32 cellular contexts compared by ENCODE assay signal in genomic region chr12:115147916-115148315, GRCh38.
"Had no signal": no experiment of that assay in that cellular context is flagged by ENCODE, and none has a peak within 500 bp of the region (broad histone marks: within the 10 kb centered on the region; RNA-seq: fewer than 3 reads in every experiment).

No MANE protein-coding gene starts in this region.

- H3K4me3 ChIP-seq: ascending aorta, body of pancreas, breast epithelium, SJCRH30, SK-N-MC had no signal

- H3K9me3 ChIP-seq: ascending aorta, body of pancreas, breast epithelium, SJCRH30 had no signal

- H3K27ac ChIP-seq: ascending aorta, body of pancreas, breast epithelium, SJCRH30, SK-N-MC had no signal

- H3K4me3 Mint-ChIP-seq: activated CD4-positive, alpha-beta T cell treated with anti-CD3 and anti-CD28 coated beads for 36 hours; activated CD4-positive, alpha-beta T cell treated with anti-CD3 and anti-CD28 coated beads, Interleukin-2, amount 10 ng/mL, durations not matched to agents 7 days and 5 days; activated CD8-positive, alpha-beta T cell treated with anti-CD3 and anti-CD28 coated beads, Interleukin-2, amount 10 ng/mL, durations not matched to agents 7 days and 5 days; activated naive CD4-positive, alpha-beta T cell treated with anti-CD3 and anti-CD28 coated beads, Interleukin-2, amount 50 U/mL, for 24 hours; activated naive CD8-positive, alpha-beta T cell treated with anti-CD3 and anti-CD28 coated beads, Interleukin-2, amount 10 ng/mL, durations not matched to agents 7 days and 5 days; activated T-cell treated with anti-CD3 and anti-CD28 coated beads, Interleukin-2, amount 50 U/mL, for 24 hours; T-helper 1 cell treated with Interleukin-12 subunit alpha and Interleukin-12 subunit beta and Interleukin-4 antibody, amounts not matched to agents 30 μg/mL and 1 μg/mL, for 36 hours; T-helper 2 cell treated with Interferon-gamma antibody and Interleukin-4, amounts not matched to agents 5 μg/mL and 100 μg/mL, for 36 hours; WTC11 had no signal

- H3K27me3 Mint-ChIP-seq: activated CD4-positive, alpha-beta T cell treated with anti-CD3 and anti-CD28 coated beads for 36 hours; activated CD4-positive, alpha-beta T cell treated with anti-CD3 and anti-CD28 coated beads, Interleukin-2, amount 10 ng/mL, durations not matched to agents 7 days and 5 days; activated naive CD4-positive, alpha-beta T cell treated with anti-CD3 and anti-CD28 coated beads, Interleukin-2, amount 50 U/mL, for 24 hours; activated naive CD8-positive, alpha-beta T cell treated with anti-CD3 and anti-CD28 coated beads, Interleukin-2, amount 10 ng/mL, durations not matched to agents 7 days and 5 days; activated T-cell treated with anti-CD3 and anti-CD28 coated beads, Interleukin-2, amount 50 U/mL, for 24 hours had no signal

- H3K4me1 Mint-ChIP-seq: activated CD4-positive, alpha-beta T cell treated with anti-CD3 and anti-CD28 coated beads for 36 hours; activated CD4-positive, alpha-beta T cell treated with anti-CD3 and anti-CD28 coated beads, Interleukin-2, amount 10 ng/mL, durations not matched to agents 7 days and 5 days; activated naive CD4-positive, alpha-beta T cell treated with anti-CD3 and anti-CD28 coated beads, Interleukin-2, amount 50 U/mL, for 24 hours; activated naive CD8-positive, alpha-beta T cell treated with anti-CD3 and anti-CD28 coated beads, Interleukin-2, amount 10 ng/mL, durations not matched to agents 7 days and 5 days had no signal

- H3K27me3 ChIP-seq: ascending aorta, body of pancreas, breast epithelium, SJCRH30 had no signal

- H3K4me1 ChIP-seq: ascending aorta, body of pancreas, breast epithelium, SJCRH30 had no signal

- H3K27ac Mint-ChIP-seq: activated CD4-positive, alpha-beta T cell treated with anti-CD3 and anti-CD28 coated beads for 36 hours; activated CD4-positive, alpha-beta T cell treated with anti-CD3 and anti-CD28 coated beads, Interleukin-2, amount 10 ng/mL, durations not matched to agents 7 days and 5 days; activated CD8-positive, alpha-beta T cell treated with anti-CD3 and anti-CD28 coated beads, Interleukin-2, amount 10 ng/mL, durations not matched to agents 7 days and 5 days; activated naive CD4-positive, alpha-beta T cell treated with anti-CD3 and anti-CD28 coated beads, Interleukin-2, amount 50 U/mL, for 24 hours; activated naive CD8-positive, alpha-beta T cell treated with anti-CD3 and anti-CD28 coated beads, Interleukin-2, amount 10 ng/mL, durations not matched to agents 7 days and 5 days; activated T-cell treated with anti-CD3 and anti-CD28 coated beads, Interleukin-2, amount 50 U/mL, for 24 hours; activated T-helper 2 cell treated with anti-CD3 and anti-CD28 coated beads, Interferon-gamma antibody, Interleukin-2, Interleukin-4, amounts not matched to agents 10 μg/mL and 5 μg/mL and 100 μg/mL, durations not matched to agents 14 hours and 24 hours and 36 hours; T-helper 1 cell treated with Interleukin-12 subunit alpha and Interleukin-12 subunit beta and Interleukin-4 antibody, amounts not matched to agents 30 μg/mL and 1 μg/mL, for 36 hours; T-helper 2 cell treated with Interferon-gamma antibody and Interleukin-4, amounts not matched to agents 5 μg/mL and 100 μg/mL, for 36 hours; WTC11 had no signal

- H3K36me3 ChIP-seq: ascending aorta, breast epithelium, SJCRH30 had no signal

- H3K36me3 Mint-ChIP-seq: activated naive CD4-positive, alpha-beta T cell treated with anti-CD3 and anti-CD28 coated beads, Interleukin-2, amount 50 U/mL, for 24 hours; activated naive CD8-positive, alpha-beta T cell treated with anti-CD3 and anti-CD28 coated beads, Interleukin-2, amount 10 ng/mL, durations not matched to agents 7 days and 5 days; WTC11 had no signal

- DNase-seq: activated CD4-positive, alpha-beta T cell treated with anti-CD3 and anti-CD28 coated beads for 36 hours; activated CD4-positive, alpha-beta T cell treated with anti-CD3 and anti-CD28 coated beads, Interleukin-2, amount 10 ng/mL, durations not matched to agents 7 days and 5 days; activated CD4-positive, alpha-beta T cell treated with anti-CD3 and anti-CD28 coated beads, Interleukin-2, amount 50 U/mL, for 48 hours; activated CD8-positive, alpha-beta T cell treated with anti-CD3 and anti-CD28 coated beads, Interleukin-2, amount 10 ng/mL, durations not matched to agents 7 days and 5 days; activated gamma-delta T cell; activated naive CD4-positive, alpha-beta T cell treated with Interleukin-2 at 50 U/mL for 16 hours; activated naive CD8-positive, alpha-beta T cell treated with anti-CD3 and anti-CD28 coated beads, Interleukin-2, amount 10 ng/mL, durations not matched to agents 7 days and 5 days; activated T-cell treated with anti-CD3 and anti-CD28 coated beads, Interleukin-2, amount 50 U/mL, for 24 hours; amygdala; body of pancreas; Karpas-422; KBM-7; MM.1S; MV-4-11; NCI-H1092; NCI-H1436 treated with DMSO at 0.1 percent for 48 hours; NCI-H1694 treated with DMSO at 0.1 percent for 48 hours; NCI-H2029; NCI-H345; NCI-H524 treated with DMSO at 0.1 percent for 48 hours; SHP77; SJCRH30 had no signal

- ATAC-seq: activated CD4-positive, alpha-beta T cell treated with anti-CD3 and anti-CD28 coated beads for 36 hours; activated CD4-positive, CD25-positive, alpha-beta regulatory T cell treated with anti-CD3 and anti-CD28 coated beads, Interleukin-2, amount 50 U/mL, for 24 hours; activated CD8-positive, alpha-beta T cell treated with anti-CD3 and anti-CD28 coated beads, Interleukin-2, amount 10 ng/mL, durations not matched to agents 7 days and 5 days; body of pancreas; Panc1; WTC11 had no signal
